In genomic region chr17:64066709-64067108, GRCh38 we compare ENCODE assay signal across 16 cellular contexts. TPM values are rescaled to one million over a fixed set of nuclear protein-coding genes. Genes with fewer than 3 reads are reported as not detected.
DNase-seq lines count a peak whose midpoint lies in the region; ATAC-seq and TF ChIP-seq lines count a peak whose summit lies in the region.
"Had no signal": no experiment of that assay in that cellular context is flagged by ENCODE, and none has a peak within 500 bp of the region (broad histone marks: within the 10 kb centered on the region; RNA-seq: fewer than 3 reads in every experiment).

No MANE protein-coding gene starts in this region.

- intact Hi-C loops in natural killer cell (cut with micrococcal nuclease), result no loop called here

- peak in 4 of 5 donors; percentile 44 to 79 (median 56) for DNase-seq in CD8-positive, alpha-beta memory T cell
- DNase-seq in T-cell (peak in 25 of 34 experiments; percentile 12 to 59 (median 34)), natural killer cell (peak; percentile 54), kidney glomerular epithelial cell (lab: John Stamatoyannopoulos, UW) (no peak), GM03348 (ENCODE audit: low spot score) (no peak), T1000 (lab: John Stamatoyannopoulos, UW) (no peak)
- DNase-seq in activated naive CD4-positive, alpha-beta T cell treated with anti-CD3 and anti-CD28 coated beads, Interleukin-2, amount 10 ng/mL, durations not matched to agents 7 days and 5 days, result peak; percentile 71
- DNase-seq: NCI-H2029, NCI-H524 had no signal

- peaks cover 6 to 24% (median 20%) of the 10 kb centered on the region in 5 donors for H3K9me3 Mint-ChIP-seq in CD8-positive, alpha-beta memory T cell
- H3K9me3 Mint-ChIP-seq in T-cell (peaks cover 4 to 25% (median 13%) of the 10 kb centered on the region in 3 donors), natural killer cell (peaks cover 0 to 4% of the 10 kb centered on the region in 2 donors)
- H3K9me3 Mint-ChIP-seq in activated naive CD4-positive, alpha-beta T cell treated with anti-CD3 and anti-CD28 coated beads, Interleukin-2, amount 10 ng/mL, durations not matched to agents 7 days and 5 days, result peaks cover 21% of the 10 kb centered on the region

- H3K27me3 ChIP-seq in CD8-positive, alpha-beta memory T cell (ENCODE audit: insufficient read depth, low read length, poor library complexity, severe bottlenecking), result no peaks in the 10 kb centered on the region
- H3K27me3 ChIP-seq: breast epithelium, hepatocyte, right atrium auricular region, SJSA1, tibial nerve had no signal

- CTCF ChIA-PET in CD8-positive, alpha-beta memory T cell (lab: Charles Lee), result interaction anchor here (1.5 kb wide), 1 partner anchor 67 kb away, joined by 4 read pairs; no protein-coding TSS in a partner anchor
- CTCF ChIA-PET in T-cell (lab: Charles Lee), result interaction anchor here in 1 of 2 donors (0.8 to 1.7 kb wide), 2 partner anchors 38 to 66 kb away, joined by 6 to 7 read pairs; no protein-coding TSS in a partner anchor
- CTCF ChIA-PET in activated naive CD4-positive, alpha-beta T cell treated with anti-CD3 and anti-CD28 coated beads, Interleukin-2, amount 10 ng/mL, durations not matched to agents 7 days and 5 days (lab: Charles Lee), result interaction anchor here (1.6 to 10.5 kb wide), 3 partner anchors 19 to 66 kb away, joined by 3 to 214 read pairs (median 5); partner anchors contain the start of gene ERN1

- TF ChIP-seq CTCF in natural killer cell (IDR thresholded peaks at IDR 0.05), result no peak

- H3K4me3 ChIP-seq in CD8-positive, alpha-beta memory T cell (ENCODE audit: low read length), result peak overlapping the region; percentile 33
- H3K4me3 ChIP-seq: breast epithelium, hepatocyte, right atrium auricular region, SJSA1, tibial nerve had no signal

- H3K36me3 Mint-ChIP-seq in CD8-positive, alpha-beta memory T cell, result peaks cover 60 to 90% (median 76%) of the 10 kb centered on the region in 3 donors
- H3K36me3 Mint-ChIP-seq in T-cell, result peaks cover 87% of the 10 kb centered on the region
- peaks cover 88% of the 10 kb centered on the region for H3K36me3 Mint-ChIP-seq in activated naive CD4-positive, alpha-beta T cell treated with anti-CD3 and anti-CD28 coated beads, Interleukin-2, amount 10 ng/mL, durations not matched to agents 7 days and 5 days
- peaks cover 40% of the 10 kb centered on the region for H3K36me3 Mint-ChIP-seq in natural killer cell

- H3K36me3 ChIP-seq in CD8-positive, alpha-beta memory T cell (ENCODE audit: insufficient read depth, low read length), result peaks cover 51% of the 10 kb centered on the region

- POLR2A ChIA-PET in CD8-positive, alpha-beta memory T cell (lab: Charles Lee), result interaction anchor here (1.1 kb wide), 1 partner anchor 63 kb away, joined by 4 read pairs; the partner anchor contains the start of gene ERN1
- POLR2A ChIA-PET in T-cell (lab: Charles Lee), result no interaction called here

- H3K27ac ChIP-seq in CD8-positive, alpha-beta memory T cell (ENCODE audit: low read depth, low read length), result peak overlapping the region; percentile 35
- H3K27ac ChIP-seq: breast epithelium, hepatocyte, right atrium auricular region, SJSA1, tibial nerve had no signal

- peaks cover 14% of the 10 kb centered on the region for H3K9me3 ChIP-seq in CD8-positive, alpha-beta memory T cell (ENCODE audit: low read length)

- peak overlapping the region in 6 of 7 donors; percentile 86 to 95 (median 93) for H3K4me3 Mint-ChIP-seq in CD8-positive, alpha-beta memory T cell
- H3K4me3 Mint-ChIP-seq in T-cell (peak overlapping the region in 2 of 3 donors; percentile 72 to 86), natural killer cell (no peak overlapping the region)
- peak overlapping the region; percentile 19 for H3K4me3 Mint-ChIP-seq in activated naive CD4-positive, alpha-beta T cell treated with anti-CD3 and anti-CD28 coated beads, Interleukin-2, amount 10 ng/mL, durations not matched to agents 7 days and 5 days
- H3K4me3 Mint-ChIP-seq: B cell had no signal

- H3K4me1 Mint-ChIP-seq in CD8-positive, alpha-beta memory T cell, result peaks cover 28 to 66% (median 66%) of the 10 kb centered on the region in 3 donors
- H3K4me1 Mint-ChIP-seq in T-cell (peaks cover 0 to 69% (median 51%) of the 10 kb centered on the region in 3 donors), natural killer cell (peaks cover 25 to 75% of the 10 kb centered on the region in 2 donors)
- peaks cover 65% of the 10 kb centered on the region for H3K4me1 Mint-ChIP-seq in activated naive CD4-positive, alpha-beta T cell treated with anti-CD3 and anti-CD28 coated beads, Interleukin-2, amount 10 ng/mL, durations not matched to agents 7 days and 5 days

- ATAC-seq in T-cell (replicated peaks in 1 of 4), result peak in 3 of 4 experiments; percentile 76 to 86 (median 84)
- ATAC-seq in natural killer cell, result peak in 2 of 3 donors; percentile 70 to 74
- ATAC-seq in GM19452 (IDR thresholded peaks at IDR 0.05; ENCODE audit: unreplicated experiment), result no peak

- H3K27ac Mint-ChIP-seq in CD8-positive, alpha-beta memory T cell, result peak overlapping the region in 7 of 8 donors; percentile 88 to 98 (median 98)
- H3K27ac Mint-ChIP-seq in T-cell (peak overlapping the region in 1 of 2 donors; percentile 96), natural killer cell (peak overlapping the region; percentile 38 to 97)
- peak overlapping the region; percentile 92 for H3K27ac Mint-ChIP-seq in activated naive CD4-positive, alpha-beta T cell treated with anti-CD3 and anti-CD28 coated beads, Interleukin-2, amount 10 ng/mL, durations not matched to agents 7 days and 5 days
- H3K27ac Mint-ChIP-seq: B cell had no signal

- H3K27me3 Mint-ChIP-seq in CD8-positive, alpha-beta memory T cell, result peaks cover 0 to 1% of the 10 kb centered on the region in 2 donors
- no peaks in the 10 kb centered on the region for H3K27me3 Mint-ChIP-seq in T-cell
- no peaks in the 10 kb centered on the region for H3K27me3 Mint-ChIP-seq in activated naive CD4-positive, alpha-beta T cell treated with anti-CD3 and anti-CD28 coated beads, Interleukin-2, amount 10 ng/mL, durations not matched to agents 7 days and 5 days
- no peaks in the 10 kb centered on the region for H3K27me3 Mint-ChIP-seq in natural killer cell (ENCODE audit: low read depth in 2 of 2)
- H3K27me3 Mint-ChIP-seq: B cell had no signal

- peaks cover 64% of the 10 kb centered on the region for H3K4me1 ChIP-seq in CD8-positive, alpha-beta memory T cell (ENCODE audit: insufficient read depth, low read length)
- H3K4me1 ChIP-seq: breast epithelium, SJSA1, tibial nerve had no signal

RNA-seq across cellular contexts. Expression of gene ICAM2, which starts 46.3 kb away (rescaled TPM):
- total RNA-seq in CD8-positive, alpha-beta memory T cell, result 10 to 100 TPM; 77.4 to 80.7 TPM
- polyA plus RNA-seq in CD8-positive, alpha-beta memory T cell, result 301 TPM
- total RNA-seq in T-cell (100 to 1,000 TPM in 3 of 5 donors, 10 to 100 TPM in 2; 69.6 to 132 (median 116) TPM), natural killer cell (10 to 100 TPM; 73.2 to 91.0 (median 78.0) TPM)

Comparison
In these comparisons a context has a peak if more than half of its experiments do, and no peak if none do; other contexts are left out.
1. DNase-seq: peak in CD8-positive, alpha-beta memory T cell (4 of 5), T-cell (25 of 34), activated naive CD4-positive, alpha-beta T cell treated with anti-CD3 and anti-CD28 coated beads, Interleukin-2, amount 10 ng/mL, durations not matched to agents 7 days and 5 days (single experiment) and natural killer cell (single experiment); none in kidney glomerular epithelial cell (single experiment), GM03348 (single experiment) and T1000 (single experiment).